14 cellular contexts compared by ENCODE assay signal in genomic region chr2:72827999-72828646, GRCh38. TPM values are rescaled to one million over a fixed set of nuclear protein-coding genes. Genes with fewer than 3 reads are reported as not detected.
DNase-seq lines count a peak whose midpoint lies in the region; ATAC-seq and TF ChIP-seq lines count a peak whose summit lies in the region.
"Had no signal": no experiment of that assay in that cellular context is flagged by ENCODE, and none has a peak within 500 bp of the region (broad histone marks: within the 10 kb centered on the region; RNA-seq: fewer than 3 reads in every experiment).

No MANE protein-coding gene starts in this region.

- peak overlapping the region; percentile 60 for H3K4me2 ChIP-seq in IMR-90 (ENCODE audit: low read depth, low read length)

- H4K20me1 ChIP-seq in IMR-90 (ENCODE audit: insufficient read depth, low read length), result peaks cover 9% of the 10 kb centered on the region

- H3K9me1 ChIP-seq in IMR-90 (ENCODE audit: insufficient read depth, low read length), result peaks cover 24% of the 10 kb centered on the region

- peak overlapping the region; percentile 67 for H3K27ac ChIP-seq in IMR-90 (ENCODE audit: insufficient read depth, low read length)
- H3K27ac ChIP-seq in mesodermal cell (ENCODE audit: low read depth, low read length, severe bottlenecking), result peak overlapping the region; percentile 90
- H3K27ac ChIP-seq: tibial nerve had no signal

- in situ Hi-C loops in IMR-90 (cut with MboI; ENCODE audit: low sequenced_read_pairs), result no loop called here

- peak overlapping the region; percentile 95 for H4K91ac ChIP-seq in IMR-90 (ENCODE audit: insufficient read depth, low read depth, low read length)

- H3K4me3 ChIP-seq in AG10803 (ENCODE audit: low read length) (no peak overlapping the region), IMR-90 (ENCODE audit: insufficient read depth, low read depth, low read length) (no peak overlapping the region), cardiac fibroblast (replicated peaks in 1 of 2; ENCODE audit: low read depth in 2 of 2, low read length in 2 of 2) (no peak overlapping the region), mesodermal cell (ENCODE audit: extremely low read depth, insufficient read depth, low read length, poor library complexity, severe bottlenecking) (no peak overlapping the region)
- H3K4me3 ChIP-seq: GM12878, tibial nerve had no signal

- peak overlapping the region; percentile 78 for H2BK5ac ChIP-seq in IMR-90 (ENCODE audit: low read depth, low read length, poor library complexity, severe bottlenecking)

- peak overlapping the region; percentile 6; the same call in 1 of the 3 replicates for H2BK15ac ChIP-seq in IMR-90 (ENCODE audit: low read depth, low read length)

- peak overlapping the region; percentile 67; the same call in 1 of the 2 replicates for H3K56ac ChIP-seq in IMR-90 (ENCODE audit: extremely low read depth, insufficient read depth, low read length)

- peak overlapping the region; percentile 97 for H2BK120ac ChIP-seq in IMR-90 (ENCODE audit: low read depth, low read length)

- H2AFZ ChIP-seq in IMR-90 (replicated peaks; ENCODE audit: low read length, poor library complexity), result peak overlapping the region; percentile 59

- POLR2A ChIA-PET in IMR-90 (lab: Charles Lee; ENCODE audit: unreplicated experiment), result no interaction called here

- WGBS in IMR-90 (ENCODE audit: extremely low coverage in 2 of 2, insufficient read length in 1 of 2), 2 experiments, result no CpG with 5 or more reads among the region's 5 CpGs
- WGBS in mesodermal cell (ENCODE audit: insufficient coverage in 2 of 2), 2 experiments, result 37 to 86% methylated on average over 2 to 3 of the region's 5 CpGs

- peaks cover 10 to 29% of the 10 kb centered on the region in 2 experiments for H3K79me1 ChIP-seq in IMR-90 (ENCODE audit: low read depth in 1 of 2, low read length in 2 of 2)

- TF ChIP-seq CTCF in AG10803 (conservative IDR thresholded peaks at IDR 0.05; ENCODE audit: low read length) (no peak), IMR-90 (conservative IDR thresholded peaks at IDR 0.05; ENCODE audit: low read depth, low read length) (no peak), cardiac fibroblast (IDR thresholded peaks at IDR 0.05; ENCODE audit: low read depth, low read length) (no peak)

- DNase-seq in AG10803 (ENCODE audit: low read depth) (peak; percentile 14), IMR-90 (peak; percentile 90), cardiac fibroblast (ENCODE audit: low read depth in 2 of 2) (peak; percentile 22 to 63), SIG-M5 (lab: John Stamatoyannopoulos, UW) (no peak), DMS153 (lab: John Stamatoyannopoulos, UW) (no peak)
- DNase-seq: activated naive CD8-positive, alpha-beta T cell treated with anti-CD3 and anti-CD28 coated beads, Interleukin-2, amount 50 U/mL, for 24 hours; naive B cell; NCI-H1048; NCI-H69 had no signal

- dilution Hi-C loops in IMR-90 (cut with HindIII; ENCODE audit: low sequenced_read_pairs, unreplicated experiment), result no loop called here

- no peaks in the 10 kb centered on the region for H3K36me3 ChIP-seq in IMR-90 (ENCODE audit: control insufficient read depth, insufficient read depth, low read length)
- H3K36me3 ChIP-seq in mesodermal cell (ENCODE audit: control insufficient read depth, insufficient read depth, low read length), result no peaks in the 10 kb centered on the region
- H3K36me3 ChIP-seq: tibial nerve had no signal

- H3K18ac ChIP-seq in IMR-90 (ENCODE audit: low read depth, low read length), result peak overlapping the region; percentile 56

- H3K9me3 ChIP-seq in IMR-90 (ENCODE audit: control insufficient read depth, insufficient read depth, low read length), result no peaks in the 10 kb centered on the region
- H3K9me3 ChIP-seq in mesodermal cell (ENCODE audit: control insufficient read depth, low read length), result no peaks in the 10 kb centered on the region
- H3K9me3 ChIP-seq: tibial nerve had no signal

- H3K14ac ChIP-seq in IMR-90 (replicated peaks; ENCODE audit: low read depth, low read length), result peak overlapping the region; percentile 59

- H2AK5ac ChIP-seq in IMR-90 (ENCODE audit: low read depth, low read length), result peak overlapping the region; percentile 0; the same call in 1 of the 2 replicates

- H3K9ac ChIP-seq in IMR-90 (ENCODE audit: low read depth, low read length), result no peak overlapping the region

- peak overlapping the region; percentile 86 for H3K4ac ChIP-seq in IMR-90 (ENCODE audit: low read depth, low read length)

- ATAC-seq in IMR-90 (ENCODE audit: low read depth) (peak; percentile 63), HG03571 (IDR thresholded peaks at IDR 0.05; ENCODE audit: unreplicated experiment) (no peak), GM21447 (IDR thresholded peaks at IDR 0.05; ENCODE audit: unreplicated experiment) (no peak)
- ATAC-seq: activated naive CD8-positive, alpha-beta T cell treated with anti-CD3 and anti-CD28 coated beads, Interleukin-2, amount 50 U/mL, for 24 hours; GM12878 had no signal

- H3K4me1 ChIP-seq in IMR-90 (ENCODE audit: control insufficient read depth, insufficient read depth, low read length), result peaks cover 12% of the 10 kb centered on the region
- H3K4me1 ChIP-seq in mesodermal cell (ENCODE audit: control insufficient read depth, insufficient read depth, low read length, poor library complexity, severe bottlenecking), result peaks cover 25% of the 10 kb centered on the region

- H4K5ac ChIP-seq in IMR-90 (ENCODE audit: low read depth, low read length), result 0 out of 2 replicates have a peak overlapping the region, but pooled peaks have one; percentile 7

- TF ChIP-seq POLR2A in IMR-90 (IDR thresholded peaks at IDR 0.05; ENCODE audit: low read depth, low read length), result no peak

- peaks cover under 1% of the 10 kb centered on the region for H3K27me3 ChIP-seq in IMR-90 (ENCODE audit: control insufficient read depth, insufficient read depth, low read length)
- H3K27me3 ChIP-seq: tibial nerve had no signal

- peak overlapping the region; percentile 10 for H2AK9ac ChIP-seq in IMR-90 (replicated peaks; ENCODE audit: low read depth, low read length, poor library complexity)

- CTCF ChIA-PET in IMR-90 (lab: Yijun Ruan, JAX), result interaction anchor here (0.6 kb wide), 1 partner anchor 1285 kb away, joined by 3 read pairs; no protein-coding TSS in a partner anchor

- H3K23ac ChIP-seq in IMR-90 (ENCODE audit: low read depth, low read length), result peak overlapping the region; percentile 88

- intact Hi-C loops in IMR-90 (cut with micrococcal nuclease), result no loop called here

- no peak for TF ChIP-seq RAD21 in IMR-90 (IDR thresholded peaks at IDR 0.05; ENCODE audit: low read length)

- no TSS peak for BruUV-seq in IMR-90 (replicated peaks; lab: Mats Ljungman, UMichigan)

- peak overlapping the region in 1 of 2 experiments; percentile 77; a peak in 2 of 4 replicates for H4K8ac ChIP-seq in IMR-90 (ENCODE audit: low read depth in 2 of 2, low read length in 2 of 2)

- peak overlapping the region; percentile 96 for H2BK20ac ChIP-seq in IMR-90 (ENCODE audit: low read depth, low read length)

TF ChIP-seq in IMR-90, 13 proteins besides CTCF, POLR2A, EP300 and RAD21:
- TF ChIP-seq ELK1 (IDR thresholded peaks at IDR 0.05; ENCODE audit: borderline replicate concordance, low read depth, low read length), result no peak
- no peak for TF ChIP-seq USF2 (IDR thresholded peaks at IDR 0.05; ENCODE audit: low read depth, low read length)
- TF ChIP-seq MAFK (IDR thresholded peaks at IDR 0.05; ENCODE audit: low read depth, low read length), result peak; percentile 96
- TF ChIP-seq RFX5 (IDR thresholded peaks at IDR 0.05; ENCODE audit: low read depth, low read length), result no peak
- TF ChIP-seq FOS (IDR thresholded peaks at IDR 0.05; ENCODE audit: low read depth, low read length), result peak; percentile 66
- TF ChIP-seq CEBPB (IDR thresholded peaks at IDR 0.05; ENCODE audit: low read depth, low read length), result peak; percentile 27; the same call in 1 of the 2 replicates
- TF ChIP-seq MAZ (IDR thresholded peaks at IDR 0.05; ENCODE audit: borderline replicate concordance, low read depth, low read length), result peak; percentile 52; the same call in 1 of the 2 replicates
- no peak for TF ChIP-seq MXI1 (IDR thresholded peaks at IDR 0.05; ENCODE audit: borderline replicate concordance, low read depth, low read length)
- peak; percentile 40 for TF ChIP-seq RCOR1 (IDR thresholded peaks at IDR 0.05; ENCODE audit: insufficient replicate concordance, low read length)

RNA-seq across cellular contexts. Expression of gene EXOC6B, which starts 2.3 kb away (rescaled TPM):
- 29.4 and 29.7 TPM in 2 replicates for total RNA-seq in IMR-90 (2012; rRNA removed)
- polyA plus RNA-seq in IMR-90 (2012; rRNA removed), result 9.0 and 10.2 TPM in 2 replicates
- polyA plus RNA-seq in IMR-90 (2012; cell fraction: cytosol; rRNA removed), result 4.8 and 12.8 TPM in 2 replicates
- polyA plus RNA-seq in IMR-90 (2012; cell fraction: nucleus; rRNA removed; ENCODE audit: low replicate concordance), result 10.8 and 17.1 TPM in 2 replicates
- 26.3 TPM for polyA plus RNA-seq in mesodermal cell (2013, experiment 1 of 2)
- 26.1 TPM for polyA plus RNA-seq in mesodermal cell (2013, experiment 2 of 2)

RNA-seq across cellular contexts. Expression of gene SPR, which starts 59.1 kb away (rescaled TPM):
- total RNA-seq in IMR-90 (2012; rRNA removed), result 15.8 and 17.4 TPM in 2 replicates
- 14.3 and 14.9 TPM in 2 replicates for polyA plus RNA-seq in IMR-90 (2012; rRNA removed)
- polyA plus RNA-seq in IMR-90 (2012; cell fraction: cytosol; rRNA removed), result 17.3 and 23.3 TPM in 2 replicates
- 4.1 and 5.8 TPM in 2 replicates for polyA plus RNA-seq in IMR-90 (2012; cell fraction: nucleus; rRNA removed; ENCODE audit: low replicate concordance)
- polyA plus RNA-seq in mesodermal cell (2013, experiment 1 of 2), result 11.0 TPM
- polyA plus RNA-seq in mesodermal cell (2013, experiment 2 of 2), result 9.8 TPM

Comparison
In these comparisons a context has a peak if more than half of its experiments do, and no peak if none do; other contexts are left out.
1. DNase-seq: peak in AG10803 (single experiment), IMR-90 (single experiment) and cardiac fibroblast (2 of 2); none in SIG-M5 (single experiment) and DMS153 (single experiment).